ENCODE assay signal across 23 cellular contexts in the genomic region with DNA sequence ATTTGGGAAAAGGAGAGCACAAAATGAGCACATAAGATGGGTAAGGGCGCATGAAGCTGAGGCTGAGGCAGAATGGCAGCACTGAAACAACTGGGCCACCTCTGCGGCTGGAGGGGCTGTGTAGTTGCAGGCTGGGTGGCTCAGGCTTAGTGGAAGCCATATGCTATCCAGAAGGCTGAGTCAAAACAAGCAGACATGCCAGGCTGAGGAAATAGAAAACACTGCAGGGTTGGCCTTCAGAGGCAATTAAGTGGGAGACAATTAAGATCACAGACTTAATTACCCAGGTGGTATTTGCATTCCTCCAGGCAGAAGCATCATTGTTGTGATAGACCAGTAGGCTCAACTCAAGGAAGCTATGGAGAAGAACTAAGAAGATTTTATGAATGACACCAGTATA. TPM values are rescaled to one million over a fixed set of nuclear protein-coding genes. Genes with fewer than 3 reads are reported as not detected.
DNase-seq lines count a peak whose midpoint lies in the region; ATAC-seq, FAIRE-seq and TF ChIP-seq lines count a peak whose summit lies in the region.
"Had no signal": no experiment of that assay in that cellular context is flagged by ENCODE, and none has a peak within 500 bp of the region (broad histone marks: within the 10 kb centered on the region; RNA-seq: fewer than 3 reads in every experiment).

No MANE protein-coding gene starts in this region.

- no peaks in the 10 kb centered on the region for H3K36me3 Mint-ChIP-seq in osteocyte (ENCODE audit: unreplicated experiment)
- no peaks in the 10 kb centered on the region for H3K36me3 Mint-ChIP-seq in naive thymus-derived CD4-positive, alpha-beta T cell
- H3K36me3 Mint-ChIP-seq: CD8-positive, alpha-beta T cell had no signal

- intact Hi-C loops in K562 (cut with micrococcal nuclease), result no loop called here
- intact Hi-C loops in naive thymus-derived CD4-positive, alpha-beta T cell (cut with micrococcal nuclease), result no loop called here

- H4K20me1 ChIP-seq in SK-N-SH (ENCODE audit: insufficient read depth) (no peaks in the 10 kb centered on the region), K562 (replicated peaks; ENCODE audit: control insufficient read depth, insufficient read depth, low read length) (no peaks in the 10 kb centered on the region)

- in situ Hi-C loops in K562 (cut with MboI), result no loop called here

- WGBS in SK-N-SH (ENCODE audit: low lambda C conversion rate), result 85% methylated on average over 2 of the region's 2 CpGs
- WGBS in K562 (ENCODE audit: insufficient coverage, low coverage, missing lambda C conversion rate), result 88% methylated on average over 2 of the region's 2 CpGs
- 85 to 92% methylated on average over 2 of the region's 2 CpGs for WGBS in upper lobe of left lung, 2 donors

- H3K27ac ChIP-seq in SK-N-SH (ENCODE audit: low read depth in 2 of 2, low read length in 1 of 2), result no peak overlapping the region
- H3K27ac ChIP-seq in K562 (ENCODE audit: extremely low read depth, low read depth, low read length), result no peak overlapping the region
- H3K27ac ChIP-seq in naive thymus-derived CD4-positive, alpha-beta T cell (ENCODE audit: low read depth, low read length), result no peak overlapping the region
- no peak overlapping the region for H3K27ac ChIP-seq in upper lobe of left lung
- H3K27ac ChIP-seq: HL-60, SJSA1 had no signal

- H3K4me1 ChIP-seq in SK-N-SH (ENCODE audit: control insufficient read depth in 1 of 2, insufficient read depth in 2 of 2, low read depth in 1 of 2, low read length in 1 of 2) (no peaks in the 10 kb centered on the region; a peak in 1 of 4 replicates), K562 (replicated peaks in 1 of 2; ENCODE audit: control insufficient read depth in 2 of 2, insufficient read depth in 2 of 2, low read length in 2 of 2) (no peaks in the 10 kb centered on the region; a peak in 1 of 5 replicates), upper lobe of left lung (no peaks in the 10 kb centered on the region)
- H3K4me1 ChIP-seq in naive thymus-derived CD4-positive, alpha-beta T cell (ENCODE audit: control insufficient read depth in 2 of 2, insufficient read depth in 2 of 2, low read length in 2 of 2), result no peaks in the 10 kb centered on the region
- H3K4me1 ChIP-seq: SJSA1 had no signal

- H3K79me2 ChIP-seq in SK-N-SH (ENCODE audit: insufficient read depth) (no peaks in the 10 kb centered on the region), K562 (ENCODE audit: control insufficient read depth, insufficient read depth, low read length) (no peaks in the 10 kb centered on the region)

- H3F3A ChIP-seq in SK-N-SH (replicated peaks; ENCODE audit: insufficient read depth), result no peaks in the 10 kb centered on the region

- no peak for TF ChIP-seq CTCF in SK-N-SH (IDR thresholded peaks at IDR 0.05)
- no peak for TF ChIP-seq CTCF in K562 (IDR thresholded peaks at IDR 0.05 in 2 of 3, conservative IDR thresholded peaks at IDR 0.05 in 1 of 3; ENCODE audit: insufficient read depth in 2 of 3, low read depth in 1 of 3, low read length in 3 of 3)
- TF ChIP-seq CTCF in osteocyte (IDR thresholded peaks at IDR 0.05), result no peak
- TF ChIP-seq CTCF in upper lobe of left lung (IDR thresholded peaks at IDR 0.05), result no peak

- TF ChIP-seq POLR2A in K562 (conservative IDR thresholded peaks at IDR 0.05), result no peak
- TF ChIP-seq POLR2A in upper lobe of left lung (IDR thresholded peaks at IDR 0.05), result no peak

- no peak overlapping the region for H3K27ac Mint-ChIP-seq in osteocyte (ENCODE audit: unreplicated experiment)
- H3K27ac Mint-ChIP-seq in naive thymus-derived CD4-positive, alpha-beta T cell, result no peak overlapping the region
- H3K27ac Mint-ChIP-seq: CD8-positive, alpha-beta T cell had no signal

- no peak overlapping the region for H2AFZ ChIP-seq in SK-N-SH (ENCODE audit: low read depth)
- H2AFZ ChIP-seq in K562 (ENCODE audit: low read depth, low read length), result no peak overlapping the region

- no peaks in the 10 kb centered on the region for H3K9me2 ChIP-seq in SK-N-SH

- BruUV-seq in K562 (replicated peaks; lab: Mats Ljungman, UMichigan), result no TSS peak

- no peaks in the 10 kb centered on the region for H3K9me1 ChIP-seq in K562 (ENCODE audit: control insufficient read depth, insufficient read depth, low read length)

- H3K27me3 Mint-ChIP-seq in osteocyte (ENCODE audit: unreplicated experiment), result peaks cover 4% of the 10 kb centered on the region
- peaks cover 0 to 11% (median 0%) of the 10 kb centered on the region in 5 donors for H3K27me3 Mint-ChIP-seq in naive thymus-derived CD4-positive, alpha-beta T cell

- no peak for TF ChIP-seq RAD21 in SK-N-SH (IDR thresholded peaks at IDR 0.05; ENCODE audit: low read length)
- no peak for TF ChIP-seq RAD21 in K562 (CRISPR knock-in tag; conservative IDR thresholded peaks at IDR 0.05 in 1 of 2, IDR thresholded peaks at IDR 0.05 in 1 of 2)

- H3K9ac ChIP-seq in SK-N-SH (no peak overlapping the region), K562 (ENCODE audit: insufficient read depth in 1 of 2, low read depth in 2 of 2, low read length in 2 of 2) (no peak overlapping the region)

- DNase-seq in SK-N-SH (peak; percentile 13), NCI-H1694 treated with DMSO at 0.1 percent for 48 hours (lab: John Stamatoyannopoulos, UW) (peak; percentile 68), K562 (ENCODE audit: extremely low read depth in 1 of 4, low spot score in 3 of 4) (no peak), osteocyte (ENCODE audit: extremely low spot score, unreplicated experiment) (peak; percentile 10), upper lobe of left lung (no peak), NCI-H345 treated with DMSO at 0.1 percent for 48 hours (lab: John Stamatoyannopoulos, UW; ENCODE audit: unreplicated experiment) (no peak)
- no peak for DNase-seq in naive thymus-derived CD4-positive, alpha-beta T cell
- DNase-seq: 8988T; C1 segment of cervical spinal cord; CD8-positive, alpha-beta T cell; GOT3; KBM-7; NCI-H1092 treated with DMSO at 0.1 percent for 48 hours; NCI-H1436 treated with DMSO at 0.1 percent for 48 hours; NCI-H2029 treated with DMSO at 0.1 percent for 48 hours; NCI-H446; OCI-M1 had no signal

- H3K4me1 Mint-ChIP-seq in osteocyte (ENCODE audit: unreplicated experiment), result peaks cover 5% of the 10 kb centered on the region
- no peaks in the 10 kb centered on the region for H3K4me1 Mint-ChIP-seq in naive thymus-derived CD4-positive, alpha-beta T cell

- no peak for TF ChIP-seq EP300 in SK-N-SH (IDR thresholded peaks at IDR 0.05; ENCODE audit: borderline replicate concordance in 1 of 2, low read depth in 1 of 2, low read length in 1 of 2)
- no peak for TF ChIP-seq EP300 in K562 (IDR thresholded peaks at IDR 0.05; ENCODE audit: low read length)
- TF ChIP-seq EP300 in upper lobe of left lung (IDR thresholded peaks at IDR 0.05), result no peak

- POLR2A ChIA-PET in SK-N-SH (lab: Yijun Ruan, JAX) (no interaction called here), K562 (lab: Yijun Ruan, JAX) (interaction anchor here (0.6 to 3.1 kb wide), 3 partner anchors 8 to 19 kb away, joined by 4 to 7 read pairs (median 4); partner anchors contain the start of gene XPO1)
- POLR2A ChIA-PET in naive thymus-derived CD4-positive, alpha-beta T cell (lab: Charles Lee), result interaction anchor here (1.0 kb wide), 1 partner anchor 13 kb away, joined by 3 read pairs; no protein-coding TSS in a partner anchor

- H3K9me3 ChIP-seq in SK-N-SH (no peaks in the 10 kb centered on the region), K562 (replicated peaks; ENCODE audit: control insufficient read depth, insufficient read depth, low read depth, low read length) (no peaks in the 10 kb centered on the region), upper lobe of left lung (no peaks in the 10 kb centered on the region)
- no peaks in the 10 kb centered on the region for H3K9me3 ChIP-seq in naive thymus-derived CD4-positive, alpha-beta T cell (ENCODE audit: control insufficient read depth in 2 of 3, low read length in 3 of 3)
- H3K9me3 ChIP-seq: SJSA1 had no signal

- H3K4me2 ChIP-seq in SK-N-SH (no peak overlapping the region), K562 (ENCODE audit: insufficient read depth, low read length) (no peak overlapping the region)

- H3K27me3 ChIP-seq in SK-N-SH (ENCODE audit: insufficient read depth) (no peaks in the 10 kb centered on the region; the same call in 1 of the 2 replicates), K562 (ENCODE audit: control insufficient read depth in 2 of 2, insufficient read depth in 2 of 2, low read length in 2 of 2) (no peaks in the 10 kb centered on the region), upper lobe of left lung (no peaks in the 10 kb centered on the region)
- no peaks in the 10 kb centered on the region for H3K27me3 ChIP-seq in naive thymus-derived CD4-positive, alpha-beta T cell (ENCODE audit: control insufficient read depth in 2 of 2, insufficient read depth in 2 of 2, low read length in 2 of 2)
- H3K27me3 ChIP-seq: SJSA1 had no signal

- no peaks in the 10 kb centered on the region for H3K36me3 ChIP-seq in SK-N-SH (replicated peaks in 1 of 2; ENCODE audit: control insufficient read depth in 1 of 2, insufficient read depth in 2 of 2, low read length in 1 of 2)
- H3K36me3 ChIP-seq in K562 (ENCODE audit: control insufficient read depth, insufficient read depth, low read length), result no peaks in the 10 kb centered on the region
- H3K36me3 ChIP-seq in naive thymus-derived CD4-positive, alpha-beta T cell (ENCODE audit: control insufficient read depth in 2 of 3, insufficient read depth in 3 of 3, low read length in 3 of 3), result no peaks in the 10 kb centered on the region
- no peaks in the 10 kb centered on the region for H3K36me3 ChIP-seq in upper lobe of left lung
- H3K36me3 ChIP-seq: SJSA1 had no signal

- H3K9me3 Mint-ChIP-seq in osteocyte (ENCODE audit: unreplicated experiment), result no peaks in the 10 kb centered on the region
- H3K9me3 Mint-ChIP-seq in naive thymus-derived CD4-positive, alpha-beta T cell, result no peaks in the 10 kb centered on the region
- H3K9me3 Mint-ChIP-seq: CD8-positive, alpha-beta T cell had no signal

- CTCF ChIA-PET in SK-N-SH (lab: Yijun Ruan, JAX), result no interaction called here
- CTCF ChIA-PET in K562 (lab: Yijun Ruan, JAX; ENCODE audit: low intra/inter-chr PET ratio), result no interaction called here
- CTCF ChIA-PET in naive thymus-derived CD4-positive, alpha-beta T cell (lab: Charles Lee), result no interaction called here

- no peak overlapping the region for H3K4me3 Mint-ChIP-seq in osteocyte (ENCODE audit: unreplicated experiment)
- no peak overlapping the region for H3K4me3 Mint-ChIP-seq in naive thymus-derived CD4-positive, alpha-beta T cell
- H3K4me3 Mint-ChIP-seq: CD8-positive, alpha-beta T cell had no signal

- ATAC-seq in SK-N-SH treated with all-trans-retinoic acid at 6 μM for 48 hours (no peak), K562 (peak; percentile 45; the same call in 2 of the 3 replicates), upper lobe of left lung (ENCODE audit: low FRiP score in 2 of 2) (no peak)
- ATAC-seq in naive thymus-derived CD4-positive, alpha-beta T cell, result no peak
- ATAC-seq: CD8-positive, alpha-beta T cell; HCT116; HepG2 had no signal

- no peak for FAIRE-seq in K562 (lab: Jason Lieb, UNC)
- FAIRE-seq: HepG2, RCC 7860 had no signal

- no peak overlapping the region for H3K4me3 ChIP-seq in SK-N-SH (ENCODE audit: low read depth in 2 of 2, low read length in 1 of 2)
- H3K4me3 ChIP-seq in K562, result no peak overlapping the region
- no peak overlapping the region for H3K4me3 ChIP-seq in naive thymus-derived CD4-positive, alpha-beta T cell (ENCODE audit: low read length)
- no peak overlapping the region for H3K4me3 ChIP-seq in upper lobe of left lung
- H3K4me3 ChIP-seq: SJSA1 had no signal

RNA-seq across cellular contexts. Expression of gene XPO1, which starts 11.4 kb away (rescaled TPM):
- polyA plus RNA-seq in SK-N-SH (2012; rRNA removed) (61.0 and 73.3 TPM in 2 replicates), K562 (2011; rRNA removed) (240 and 307 TPM in 2 replicates), K562 (2014; fragmentation: Illumina TruSeq; extraction: Trizol) (213 and 253 TPM in 2 replicates), K562 (2014; fragmentation: Nextera tagmentation; extraction: Ambion mirVana) (10 to 100 TPM; 86.2 to 91.8 TPM), K562 (2014; rRNA removed) (195 and 211 TPM in 2 replicates)
- 63.0 and 66.3 TPM in 2 replicates for polyA plus RNA-seq in SK-N-SH (2012; cell fraction: cytosol; rRNA removed)
- polyA plus RNA-seq in SK-N-SH (2012; cell fraction: nucleus; rRNA removed), result 70.3 and 179 TPM in 2 replicates
- total RNA-seq in K562 (2011; cell fraction: chromatin; rRNA removed; ENCODE audit: low replicate concordance), result 379 and 1,649 TPM in 2 replicates
- total RNA-seq in K562 (2011; cell fraction: nucleolus; rRNA removed), result 154 and 214 TPM in 2 replicates
- total RNA-seq in K562 (2011; cell fraction: nucleoplasm; rRNA removed), result 491 and 590 TPM in 2 replicates
- total RNA-seq in K562 (2014; rRNA removed) (177 and 196 TPM in 2 replicates), K562 (2014; rRNA removed; fragmentation: Illumina TruSeq; extraction: Trizol) (296 and 319 TPM in 2 replicates), K562 (2015; rRNA removed; fragmentation: Illumina TruSeq; extraction: Trizol) (284 and 301 TPM in 2 replicates), K562 (2021) (204 and 216 TPM in 2 replicates), osteocyte (122 and 129 TPM in 2 replicates), upper lobe of left lung (100 to 1,000 TPM in 2 of 6 donors, 10 to 100 TPM in 4; 52.2 to 145 (median 81.9) TPM)
- polyA plus RNA-seq in K562 (2011; cell fraction: cytosol; rRNA removed), result 49.5 and 115 TPM in 2 replicates
- 209 and 356 TPM in 2 replicates for polyA plus RNA-seq in K562 (2011; cell fraction: nucleus; rRNA removed)
- 150 and 157 TPM in 2 replicates for polyA plus RNA-seq in K562 (2012)
- 515 and 518 TPM in 2 replicates for polyA minus RNA-seq in K562 (2011; rRNA and poly(A)+ RNA removed)
- 122 and 170 TPM in 2 replicates for polyA minus RNA-seq in K562 (2011; cell fraction: cytosol; rRNA and poly(A)+ RNA removed)
- polyA minus RNA-seq in K562 (2011; cell fraction: nucleus; rRNA and poly(A)+ RNA removed), result 151 and 265 TPM in 2 replicates
- total RNA-seq in naive thymus-derived CD4-positive, alpha-beta T cell, result 100 to 1,000 TPM; 132 to 192 (median 181) TPM
- 10 to 100 TPM; 40.2 to 45.1 TPM for polyA plus RNA-seq in naive thymus-derived CD4-positive, alpha-beta T cell

Comparison
In these comparisons a context has a peak if more than half of its experiments do, and no peak if none do; other contexts are left out.
1. DNase-seq: peak in SK-N-SH (single experiment), NCI-H1694 treated with DMSO at 0.1 percent for 48 hours (single experiment) and osteocyte (single experiment); none in K562 (0 of 4), naive thymus-derived CD4-positive, alpha-beta T cell (0 of 9), upper lobe of left lung (0 of 2) and NCI-H345 treated with DMSO at 0.1 percent for 48 hours (single experiment).